ENCODE assay signal across 20 cellular contexts in the genomic region with DNA sequence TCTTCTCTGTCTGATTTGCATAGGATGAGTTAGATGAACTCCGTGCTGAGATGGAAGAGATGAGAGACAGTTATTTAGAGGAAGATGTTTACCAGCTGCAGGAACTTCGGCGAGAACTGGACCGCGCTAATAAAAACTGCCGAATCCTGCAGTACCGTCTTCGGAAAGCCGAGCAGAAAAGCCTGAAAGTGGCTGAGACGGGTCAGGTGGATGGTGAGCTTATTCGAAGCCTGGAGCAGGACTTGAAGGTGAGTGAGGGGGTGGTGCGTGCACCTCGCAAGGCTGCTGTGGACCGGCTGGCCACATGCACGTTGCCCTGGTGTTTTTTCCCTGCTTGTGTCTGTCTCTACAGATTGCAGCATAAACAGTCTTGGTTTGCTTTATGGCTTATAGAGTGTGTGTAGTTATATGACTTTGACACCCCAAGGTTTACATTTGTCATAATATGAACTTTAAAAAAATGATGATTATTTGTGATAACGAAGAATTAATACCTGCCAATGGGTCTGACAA. TPM values are rescaled to one million over a fixed set of nuclear protein-coding genes. Genes with fewer than 3 reads are reported as not detected.
DNase-seq lines count a peak whose midpoint lies in the region; ATAC-seq and TF ChIP-seq lines count a peak whose summit lies in the region.
"Had no signal": no experiment of that assay in that cellular context is flagged by ENCODE, and none has a peak within 500 bp of the region (broad histone marks: within the 10 kb centered on the region; RNA-seq: fewer than 3 reads in every experiment).

No MANE protein-coding gene starts in this region.

- H3K4me1 ChIP-seq in Caco-2 (peaks cover 55% of the 10 kb centered on the region), OCI-LY7 (ENCODE audit: insufficient read depth, low read length, poor library complexity, severe bottlenecking) (peaks cover 10% of the 10 kb centered on the region), mesendoderm (ENCODE audit: control insufficient read depth, low read depth, low read length) (peaks cover 12% of the 10 kb centered on the region), stomach smooth muscle (ENCODE audit: control insufficient read depth, insufficient read depth, low read length) (peaks cover 45% of the 10 kb centered on the region)
- H3K4me1 ChIP-seq: SJCRH30 had no signal

- H3K27me3 Mint-ChIP-seq in Caco-2 (ENCODE audit: insufficient read depth, unreplicated experiment): no peaks in the 10 kb centered on the region

- H3K36me3 ChIP-seq in Caco-2 (ENCODE audit: control insufficient read depth, insufficient read depth, low read length): no peaks in the 10 kb centered on the region
- peaks cover 100% of the 10 kb centered on the region for H3K36me3 ChIP-seq in OCI-LY7 (ENCODE audit: insufficient read depth, low read length)
- H3K36me3 ChIP-seq in mesendoderm (ENCODE audit: control insufficient read depth, insufficient read depth, low read length): no peaks in the 10 kb centered on the region
- H3K36me3 ChIP-seq in stomach smooth muscle (ENCODE audit: control insufficient read depth in 2 of 2, insufficient read depth in 2 of 2, low read length in 2 of 2): peaks cover 6 to 11% of the 10 kb centered on the region in 2 donors
- H3K36me3 ChIP-seq: SJCRH30 had no signal

- BruUV-seq in Caco-2 (replicated peaks; lab: Mats Ljungman, UMichigan): no TSS peak
- no TSS peak for BruUV-seq in OCI-LY7 (replicated peaks; lab: Mats Ljungman, UMichigan)

- no peak for TF ChIP-seq CTCF in Caco-2 (IDR thresholded peaks at IDR 0.05; ENCODE audit: insufficient read depth in 1 of 2, low read depth in 1 of 2, low read length in 1 of 2, severe bottlenecking in 1 of 2, unreplicated experiment in 1 of 2)
- no peak for TF ChIP-seq CTCF in OCI-LY7 (conservative IDR thresholded peaks at IDR 0.05; ENCODE audit: low read length)

- no peak overlapping the region for H2AK5ac ChIP-seq in mesendoderm (ENCODE audit: low read length)

- H3K18ac ChIP-seq in mesendoderm (ENCODE audit: low read length): no peak overlapping the region

- H3K79me2 ChIP-seq in OCI-LY7 (ENCODE audit: insufficient read depth, low read depth, low read length): peaks cover 62% of the 10 kb centered on the region
- peaks cover 38% of the 10 kb centered on the region for H3K79me2 ChIP-seq in mesendoderm (ENCODE audit: control insufficient read depth, insufficient read depth, low read length)

- H2BK5ac ChIP-seq in mesendoderm (ENCODE audit: low read length): no peak overlapping the region

- H4K5ac ChIP-seq in mesendoderm (ENCODE audit: low read length): no peak overlapping the region

- H3K9me2 ChIP-seq in OCI-LY7 (ENCODE audit: insufficient read depth, low read length): no peaks in the 10 kb centered on the region

- no peaks in the 10 kb centered on the region for H3K9me3 ChIP-seq in Caco-2
- H3K9me3 ChIP-seq in OCI-LY7 (ENCODE audit: low read length): no peaks in the 10 kb centered on the region
- H3K9me3 ChIP-seq in stomach smooth muscle (ENCODE audit: control insufficient read depth in 2 of 2, low read length in 2 of 2): no peaks in the 10 kb centered on the region
- H3K9me3 ChIP-seq: SJCRH30 had no signal

- H2BK15ac ChIP-seq in mesendoderm (replicated peaks; ENCODE audit: low read depth): no peak overlapping the region

- no peaks in the 10 kb centered on the region for H3K27me3 ChIP-seq in Caco-2 (replicated peaks; ENCODE audit: control insufficient read depth, insufficient read depth, low read length)
- H3K27me3 ChIP-seq in mesendoderm (ENCODE audit: insufficient read depth, low read length, poor library complexity): no peaks in the 10 kb centered on the region
- no peaks in the 10 kb centered on the region for H3K27me3 ChIP-seq in stomach smooth muscle (ENCODE audit: control insufficient read depth in 1 of 2, insufficient read depth in 2 of 2, low read length in 2 of 2)
- H3K27me3 ChIP-seq: SJCRH30 had no signal

- CTCF ChIA-PET in Caco-2 (lab: Charles Lee) (no interaction called here), OCI-LY7 (lab: Charles Lee; ENCODE audit: unreplicated experiment) (no interaction called here)

- peak overlapping the region; percentile 9 for H3K27ac Mint-ChIP-seq in Caco-2 (ENCODE audit: unreplicated experiment)

- WGBS in mesendoderm (ENCODE audit: extremely low coverage, insufficient coverage, low lambda C conversion rate): no CpG with 5 or more reads among the region's 16 CpGs

- H3K9me3 Mint-ChIP-seq in Caco-2 (ENCODE audit: unreplicated experiment): no peaks in the 10 kb centered on the region

- H3K27ac ChIP-seq in OCI-LY7 (ENCODE audit: low read depth, low read length, poor library complexity, severe bottlenecking) (no peak overlapping the region), mesendoderm (ENCODE audit: low read depth, low read length) (no peak overlapping the region), stomach smooth muscle (ENCODE audit: low read length) (no peak overlapping the region)
- H3K27ac ChIP-seq: PC-9, SJCRH30 had no signal

- no peaks in the 10 kb centered on the region for H4K20me1 ChIP-seq in OCI-LY7 (ENCODE audit: insufficient read depth, low read length)

- no peak for DNase-seq in Caco-2
- DNase-seq in OCI-LY7 (ENCODE audit: low spot score): no peak
- no peak for DNase-seq in mesendoderm
- DNase-seq in NCI-H526 (lab: John Stamatoyannopoulos, UW): no peak
- DNase-seq in T-helper 1 cell: no peak
- DNase-seq: 8988T, GOT3, NCI-H1048, NCI-H1417, NCI-H1694, NCI-H2029 treated with DMSO at 0.1 percent for 48 hours, NCI-H510A, NCI-H774, PC-9, SJCRH30 had no signal

- H4K8ac ChIP-seq in mesendoderm (ENCODE audit: low read depth, low read length): no peak overlapping the region

- H3K4ac ChIP-seq in mesendoderm (ENCODE audit: low read depth, low read length): no peak overlapping the region

- no peak overlapping the region for H2AFZ ChIP-seq in OCI-LY7 (ENCODE audit: low read length)
- H2AFZ ChIP-seq: PC-9 had no signal

- H3K4me3 ChIP-seq in Caco-2 (ENCODE audit: low read depth, low read length) (no peak overlapping the region), OCI-LY7 (ENCODE audit: low read depth, low read length, poor library complexity, severe bottlenecking) (no peak overlapping the region), mesendoderm (ENCODE audit: low read length) (no peak overlapping the region), stomach smooth muscle (ENCODE audit: low read length in 2 of 2) (peak overlapping the region; percentile 1 to 57)
- H3K4me3 ChIP-seq: PC-9, SJCRH30 had no signal

- H3K23ac ChIP-seq in mesendoderm (ENCODE audit: low read length): no peak overlapping the region

- peaks cover 9% of the 10 kb centered on the region for H3K36me3 Mint-ChIP-seq in Caco-2 (ENCODE audit: insufficient read depth, unreplicated experiment)

- intact Hi-C loops in Caco-2 (cut with micrococcal nuclease; ENCODE audit: unreplicated experiment) (no loop called here), OCI-LY7 (cut with micrococcal nuclease; ENCODE audit: unreplicated experiment) (no loop called here)

- peak overlapping the region; percentile 18 for H3K4me3 Mint-ChIP-seq in Caco-2 (ENCODE audit: unreplicated experiment)

- H3K4me1 Mint-ChIP-seq in Caco-2 (ENCODE audit: low read depth, unreplicated experiment): peaks cover 29% of the 10 kb centered on the region

- H3K79me1 ChIP-seq in mesendoderm (ENCODE audit: low read length): peaks cover 10% of the 10 kb centered on the region

- no peak for ATAC-seq in HG02642 (IDR thresholded peaks at IDR 0.05; ENCODE audit: poor library complexity, unreplicated experiment)
- ATAC-seq: HCT116, Right ventricle myocardium inferior, SK-N-SH treated with all-trans-retinoic acid at 6 μM for 48 hours had no signal

- H3K9ac ChIP-seq in mesendoderm (ENCODE audit: low read length): no peak overlapping the region
- no peak overlapping the region for H3K9ac ChIP-seq in stomach smooth muscle (ENCODE audit: low read length in 2 of 2)

- POLR2A ChIA-PET in Caco-2 (lab: Charles Lee) (no interaction called here), OCI-LY7 (lab: Charles Lee) (no interaction called here)

- H3K56ac ChIP-seq in mesendoderm (ENCODE audit: low read length): peak overlapping the region; percentile 27

- peak overlapping the region; percentile 28; the same call in 1 of the 2 replicates for H3K4me2 ChIP-seq in OCI-LY7 (ENCODE audit: low read length)
- H3K4me2 ChIP-seq in mesendoderm (ENCODE audit: low read length): no peak overlapping the region
- H3K4me2 ChIP-seq: PC-9 had no signal

- H2BK120ac ChIP-seq in mesendoderm (ENCODE audit: low read depth, low read length): no peak overlapping the region

RNA-seq across cellular contexts. Expression of gene MTCL1, which starts 13.1 kb away (rescaled TPM):
- total RNA-seq in Caco-2 (2022) (26.4 and 28.3 TPM in 2 replicates), OCI-LY7 (2022) (159 and 170 TPM in 2 replicates)
- total RNA-seq in OCI-LY7 (2014; rRNA removed; shearing (Covaris generic)): 82.8 and 96.8 TPM in 2 replicates
- 34.1 TPM for polyA plus RNA-seq in mesendoderm (2013, experiment 1 of 2)
- 35.6 TPM for polyA plus RNA-seq in mesendoderm (2013, experiment 2 of 2)

Comparison
In these comparisons a context has a peak if more than half of its experiments do, and no peak if none do; other contexts are left out.
1. H3K4me3 ChIP-seq: peak in stomach smooth muscle (2 of 2); none in Caco-2 (single experiment), OCI-LY7 (single experiment) and mesendoderm (single experiment).